ENCODE assay signal across 3 cellular contexts in genomic region chr10:43680035-43680434, GRCh38.
TF ChIP-seq lines count a peak whose summit lies in the region.

No MANE protein-coding gene starts in this region.

TF ChIP-seq in IMR-90, 13 proteins besides CTCF, POLR2A, EP300 and RAD21:
- peak; percentile 51; the same call in 1 of the 2 replicates for TF ChIP-seq FOS (IDR thresholded peaks at IDR 0.05; ENCODE audit: low read depth, low read length)
- TF ChIP-seq MXI1 (IDR thresholded peaks at IDR 0.05; ENCODE audit: borderline replicate concordance, low read depth, low read length), result no peak
- peak; percentile 51 for TF ChIP-seq MAFK (IDR thresholded peaks at IDR 0.05; ENCODE audit: low read depth, low read length)
- peak; percentile 95 for TF ChIP-seq NFE2L2 (IDR thresholded peaks at IDR 0.05; ENCODE audit: low read depth, low read length)

TF ChIP-seq in K562, 482 proteins besides CTCF, POLR2A, EP300 and RAD21 (continues in another document):
- no peak for TF ChIP-seq ASH1L (IDR thresholded peaks at IDR 0.05; ENCODE audit: borderline replicate concordance, low read depth, partially characterized antibody)
- peak; percentile 48 for TF ChIP-seq ARID1B (IDR thresholded peaks at IDR 0.05)
- TF ChIP-seq ZNF311 (CRISPR knock-in tag; IDR thresholded peaks at IDR 0.05), result no peak
- TF ChIP-seq ZNF316 (IDR thresholded peaks at IDR 0.05), result peak; percentile 92
- TF ChIP-seq JUNB (CRISPR knock-in tag; conservative IDR thresholded peaks at IDR 0.05), result no peak
- TF ChIP-seq, protein P1, sequence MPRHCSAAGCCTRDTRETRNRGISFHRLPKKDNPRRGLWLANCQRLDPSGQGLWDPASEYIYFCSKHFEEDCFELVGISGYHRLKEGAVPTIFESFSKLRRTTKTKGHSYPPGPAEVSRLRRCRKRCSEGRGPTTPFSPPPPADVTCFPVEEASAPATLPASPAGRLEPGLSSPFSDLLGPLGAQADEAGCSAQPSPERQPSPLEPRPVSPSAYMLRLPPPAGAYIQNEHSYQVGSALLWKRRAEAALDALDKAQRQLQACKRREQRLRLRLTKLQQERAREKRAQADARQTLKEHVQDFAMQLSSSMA (CRISPR knock-in tag; IDR thresholded peaks at IDR 0.05), result no peak
- no peak for TF ChIP-seq RBM34 (IDR thresholded peaks at IDR 0.05; ENCODE audit: borderline replicate concordance, insufficient read depth, low read length)
- no peak for TF ChIP-seq COPS2 (conservative IDR thresholded peaks at IDR 0.05)
- TF ChIP-seq BCOR (IDR thresholded peaks at IDR 0.05), result no peak
- TF ChIP-seq STAG1 (CRISPR knock-in tag; IDR thresholded peaks at IDR 0.05; ENCODE audit: borderline replicate concordance), result no peak
- TF ChIP-seq NFXL1 (CRISPR knock-in tag; IDR thresholded peaks at IDR 0.05), result no peak
- no peak for TF ChIP-seq BMI1 (IDR thresholded peaks at IDR 0.05; ENCODE audit: low read length)
- TF ChIP-seq CTCFL (IDR thresholded peaks at IDR 0.05; ENCODE audit: borderline replicate concordance, insufficient read depth, low read depth, low read length, poor library complexity, severe bottlenecking), result no peak
- no peak for TF ChIP-seq TCF7L2 (IDR thresholded peaks at IDR 0.05; ENCODE audit: low read depth, low read length)
- TF ChIP-seq TAF7 (tag; IDR thresholded peaks at IDR 0.05), result no peak
- peak; percentile 87 for TF ChIP-seq NFE2L1 (tag; IDR thresholded peaks at IDR 0.05; ENCODE audit: borderline replicate concordance, low read depth)
- TF ChIP-seq KLF13 (tag; IDR thresholded peaks at IDR 0.05; ENCODE audit: borderline replicate concordance, low read depth), result no peak
- TF ChIP-seq MTA3 (IDR thresholded peaks at IDR 0.05; ENCODE audit: borderline replicate concordance), result no peak
- TF ChIP-seq GTF2F1 (IDR thresholded peaks at IDR 0.05; ENCODE audit: low read depth, low read length), result no peak
- TF ChIP-seq GATAD2A (IDR thresholded peaks at IDR 0.05), result no peak
- no peak for TF ChIP-seq ZBTB34 (CRISPR knock-in tag; IDR thresholded peaks at IDR 0.05)
- no peak for TF ChIP-seq ZBTB17 (CRISPR knock-in tag; IDR thresholded peaks at IDR 0.05)
- 0 out of 2 replicates have a peak, but pooled peaks have one; percentile 57 for TF ChIP-seq JUN (IDR thresholded peaks at IDR 0.05; ENCODE audit: borderline replicate concordance, low read depth, low read length)
- TF ChIP-seq JUN (CRISPR knock-in tag; IDR thresholded peaks at IDR 0.05; ENCODE audit: borderline replicate concordance), result no peak
- TF ChIP-seq, protein P2, sequence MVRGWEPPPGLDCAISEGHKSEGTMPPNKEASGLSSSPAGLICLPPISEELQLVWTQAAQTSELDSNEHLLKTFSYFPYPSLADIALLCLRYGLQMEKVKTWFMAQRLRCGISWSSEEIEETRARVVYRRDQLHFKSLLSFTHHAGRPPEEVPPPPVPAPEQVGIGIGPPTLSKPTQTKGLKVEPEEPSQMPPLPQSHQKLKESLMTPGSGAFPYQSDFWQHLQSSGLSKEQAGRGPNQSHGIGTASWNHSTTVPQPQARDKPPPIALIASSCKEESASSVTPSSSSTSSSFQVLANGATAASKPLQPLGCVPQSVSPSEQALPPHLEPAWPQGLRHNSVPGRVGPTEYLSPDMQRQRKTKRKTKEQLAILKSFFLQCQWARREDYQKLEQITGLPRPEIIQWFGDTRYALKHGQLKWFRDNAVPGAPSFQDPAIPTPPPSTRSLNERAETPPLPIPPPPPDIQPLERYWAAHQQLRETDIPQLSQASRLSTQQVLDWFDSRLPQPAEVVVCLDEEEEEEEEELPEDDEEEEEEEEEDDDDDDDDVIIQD (CRISPR knock-in tag; IDR thresholded peaks at IDR 0.05), result no peak
- TF ChIP-seq ZNF174 (CRISPR knock-in tag; IDR thresholded peaks at IDR 0.05), result no peak
- TF ChIP-seq ZNF785 (CRISPR knock-in tag; IDR thresholded peaks at IDR 0.05), result no peak
- TF ChIP-seq MECOM (CRISPR knock-in tag; IDR thresholded peaks at IDR 0.05), result no peak
- TF ChIP-seq DPF2 (IDR thresholded peaks at IDR 0.05), result peak; percentile 66

TF ChIP-seq in SK-N-SH, 30 proteins besides CTCF, POLR2A, EP300 and RAD21:
- TF ChIP-seq CHD2 (IDR thresholded peaks at IDR 0.05; ENCODE audit: low read length, partially characterized antibody) (no peak), SMC3 (IDR thresholded peaks at IDR 0.05; ENCODE audit: low read depth, low read length) (no peak), TCF12 (IDR thresholded peaks at IDR 0.05) (no peak), POLR2AphosphoS5 (IDR thresholded peaks at IDR 0.05; ENCODE audit: low read depth, low read length) (no peak), RCOR1 (IDR thresholded peaks at IDR 0.05; ENCODE audit: low read length) (no peak), NFIC (IDR thresholded peaks at IDR 0.05; ENCODE audit: borderline replicate concordance) (no peak), FOXJ3 (CRISPR knock-in tag; IDR thresholded peaks at IDR 0.05) (no peak), USF2 (IDR thresholded peaks at IDR 0.05; ENCODE audit: borderline replicate concordance, low read depth, low read length) (no peak), MAX (IDR thresholded peaks at IDR 0.05; ENCODE audit: low read depth) (no peak), MXI1 (IDR thresholded peaks at IDR 0.05; ENCODE audit: low read depth, low read length) (no peak), FOSL2 (IDR thresholded peaks at IDR 0.05; ENCODE audit: borderline replicate concordance, low read depth) (no peak), ELF1 (IDR thresholded peaks at IDR 0.05) (no peak)
- TF ChIP-seq, protein P3, sequence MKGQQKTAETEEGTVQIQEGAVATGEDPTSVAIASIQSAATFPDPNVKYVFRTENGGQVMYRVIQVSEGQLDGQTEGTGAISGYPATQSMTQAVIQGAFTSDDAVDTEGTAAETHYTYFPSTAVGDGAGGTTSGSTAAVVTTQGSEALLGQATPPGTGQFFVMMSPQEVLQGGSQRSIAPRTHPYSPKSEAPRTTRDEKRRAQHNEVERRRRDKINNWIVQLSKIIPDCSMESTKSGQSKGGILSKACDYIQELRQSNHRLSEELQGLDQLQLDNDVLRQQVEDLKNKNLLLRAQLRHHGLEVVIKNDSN (IDR thresholded peaks at IDR 0.05; ENCODE audit: borderline replicate concordance, low read depth), result no peak
- TF ChIP-seq, protein P4, sequence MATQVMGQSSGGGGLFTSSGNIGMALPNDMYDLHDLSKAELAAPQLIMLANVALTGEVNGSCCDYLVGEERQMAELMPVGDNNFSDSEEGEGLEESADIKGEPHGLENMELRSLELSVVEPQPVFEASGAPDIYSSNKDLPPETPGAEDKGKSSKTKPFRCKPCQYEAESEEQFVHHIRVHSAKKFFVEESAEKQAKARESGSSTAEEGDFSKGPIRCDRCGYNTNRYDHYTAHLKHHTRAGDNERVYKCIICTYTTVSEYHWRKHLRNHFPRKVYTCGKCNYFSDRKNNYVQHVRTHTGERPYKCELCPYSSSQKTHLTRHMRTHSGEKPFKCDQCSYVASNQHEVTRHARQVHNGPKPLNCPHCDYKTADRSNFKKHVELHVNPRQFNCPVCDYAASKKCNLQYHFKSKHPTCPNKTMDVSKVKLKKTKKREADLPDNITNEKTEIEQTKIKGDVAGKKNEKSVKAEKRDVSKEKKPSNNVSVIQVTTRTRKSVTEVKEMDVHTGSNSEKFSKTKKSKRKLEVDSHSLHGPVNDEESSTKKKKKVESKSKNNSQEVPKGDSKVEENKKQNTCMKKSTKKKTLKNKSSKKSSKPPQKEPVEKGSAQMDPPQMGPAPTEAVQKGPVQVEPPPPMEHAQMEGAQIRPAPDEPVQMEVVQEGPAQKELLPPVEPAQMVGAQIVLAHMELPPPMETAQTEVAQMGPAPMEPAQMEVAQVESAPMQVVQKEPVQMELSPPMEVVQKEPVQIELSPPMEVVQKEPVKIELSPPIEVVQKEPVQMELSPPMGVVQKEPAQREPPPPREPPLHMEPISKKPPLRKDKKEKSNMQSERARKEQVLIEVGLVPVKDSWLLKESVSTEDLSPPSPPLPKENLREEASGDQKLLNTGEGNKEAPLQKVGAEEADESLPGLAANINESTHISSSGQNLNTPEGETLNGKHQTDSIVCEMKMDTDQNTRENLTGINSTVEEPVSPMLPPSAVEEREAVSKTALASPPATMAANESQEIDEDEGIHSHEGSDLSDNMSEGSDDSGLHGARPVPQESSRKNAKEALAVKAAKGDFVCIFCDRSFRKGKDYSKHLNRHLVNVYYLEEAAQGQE (IDR thresholded peaks at IDR 0.05; ENCODE audit: low read depth, low read length), result no peak
- TF ChIP-seq, protein P5, sequence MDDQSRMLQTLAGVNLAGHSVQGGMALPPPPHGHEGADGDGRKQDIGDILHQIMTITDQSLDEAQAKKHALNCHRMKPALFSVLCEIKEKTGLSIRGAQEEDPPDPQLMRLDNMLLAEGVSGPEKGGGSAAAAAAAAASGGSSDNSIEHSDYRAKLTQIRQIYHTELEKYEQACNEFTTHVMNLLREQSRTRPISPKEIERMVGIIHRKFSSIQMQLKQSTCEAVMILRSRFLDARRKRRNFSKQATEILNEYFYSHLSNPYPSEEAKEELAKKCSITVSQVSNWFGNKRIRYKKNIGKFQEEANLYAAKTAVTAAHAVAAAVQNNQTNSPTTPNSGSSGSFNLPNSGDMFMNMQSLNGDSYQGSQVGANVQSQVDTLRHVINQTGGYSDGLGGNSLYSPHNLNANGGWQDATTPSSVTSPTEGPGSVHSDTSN (IDR thresholded peaks at IDR 0.05), result no peak
